Comparison of ENCODE assay signal across 8 cellular contexts in genomic region chr7:150322833-150323681, GRCh38. TPM values are rescaled to one million over a fixed set of nuclear protein-coding genes. Genes with fewer than 3 reads are reported as not detected.
DNase-seq lines count a peak whose midpoint lies in the region; ATAC-seq, FAIRE-seq and TF ChIP-seq lines count a peak whose summit lies in the region.

Gene ACTR3C, minus strand, starts transcription at chr7:150323545. Its CDS starts 28,249 bp downstream, at chr7:150295296.
A gene with protein sequence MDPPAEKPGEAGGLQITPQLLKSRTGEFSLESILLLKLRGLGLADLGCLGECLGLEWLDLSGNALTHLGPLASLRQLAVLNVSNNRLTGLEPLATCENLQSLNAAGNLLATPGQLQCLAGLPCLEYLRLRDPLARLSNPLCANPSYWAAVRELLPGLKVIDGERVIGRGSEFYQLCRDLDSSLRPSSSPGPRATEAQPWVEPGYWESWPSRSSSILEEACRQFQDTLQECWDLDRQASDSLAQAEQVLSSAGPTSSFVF (plus strand): TSS chr7:150323355. CDS start chr7:150336862, 13,507 bp downstream.

- ATAC-seq in HG02759 (IDR thresholded peaks at IDR 0.05; ENCODE audit: unreplicated experiment) (peak; percentile 67), left lung (peak; percentile 86)

- peak within 1 kb of the TSS; percentile 98 for H3K4me3 ChIP-seq in GM12875 (ENCODE audit: low read depth, low read length)
- peak within 1 kb of the TSS; percentile 77 for H3K4me3 ChIP-seq in bronchial epithelial cell (ENCODE audit: low read depth, low read length)
- H3K4me3 ChIP-seq in left lung = peak within 1 kb of the TSS; percentile 50 to 57

- H3K27me3 ChIP-seq in bronchial epithelial cell (ENCODE audit: control insufficient read depth, insufficient read depth, low read length) (no peaks in the 10 kb centered on the region), left lung (peaks cover 0 to 14% of the 10 kb centered on the region in 2 donors)

- no peaks in the 10 kb centered on the region for H3K9me3 ChIP-seq in left lung

- no peak for FAIRE-seq in bronchial epithelial cell (lab: Jason Lieb, UNC)

- TF ChIP-seq CTCF in GM12875 (IDR thresholded peaks at IDR 0.05; ENCODE audit: borderline replicate concordance, insufficient read depth, low read depth, low read length) (peak; percentile 33; the same call in 1 of the 2 replicates), VCaP (conservative IDR thresholded peaks at IDR 0.05) (peak; percentile 64), bronchial epithelial cell (IDR thresholded peaks at IDR 0.05; ENCODE audit: insufficient read depth, low read length, severe bottlenecking) (peak; percentile 20), left lung (IDR thresholded peaks at IDR 0.05) (peak in 1 of 2 donors; percentile 33)

- peaks cover 3% of the 10 kb centered on the region for H3K36me3 ChIP-seq in bronchial epithelial cell (ENCODE audit: control insufficient read depth, insufficient read depth, low read length)
- H3K36me3 ChIP-seq in left lung = peaks cover 0 to 12% of the 10 kb centered on the region in 2 donors

- peaks cover 27 to 43% of the 10 kb centered on the region in 2 donors for H3K4me1 ChIP-seq in left lung

- H3K27ac ChIP-seq in VCaP (peak within 1 kb of the TSS; percentile 98), left lung (peak within 1 kb of the TSS; percentile 94 to 95)

- DNase-seq in NCI-H1694 (lab: John Stamatoyannopoulos, UW) = peak; percentile 27
- DNase-seq in bronchial epithelial cell (ENCODE audit: low read depth) = peak; percentile 16
- peak; percentile 74 to 92 for DNase-seq in left lung
- DNase-seq in stimulated activated CD4-positive, alpha-beta T cell treated with anti-CD3 and anti-CD28 coated beads, TNF-alpha, amount 100 ng/mL, for 48 hours (ENCODE audit: low read depth in 3 of 3) = peak in 2 of 3 donors; percentile 40 to 49
- no peak for DNase-seq in NCI-H1048 (lab: John Stamatoyannopoulos, UW)

- intact Hi-C loops in left lung (cut with DNase I) = no loop called here

RNA-seq across cellular contexts. Expression of gene ACTR3C, which starts in this region (rescaled TPM):
- total RNA-seq in bronchial epithelial cell (4.2 and 6.4 TPM in 2 replicates), left lung (10 to 100 TPM; 24.0 to 25.1 TPM)

RNA-seq across cellular contexts. Expression of the second gene that starts in this region (rescaled TPM):
- total RNA-seq in bronchial epithelial cell (7.6 and 8.2 TPM in 2 replicates), left lung (10 to 100 TPM in 1 of 2 donors, 1 to 10 TPM in 1; 9.0 to 15.8 TPM)
